8 cellular contexts compared by ENCODE assay signal in genomic region chr1:84479998-84480397, GRCh38. TPM values are rescaled to one million over a fixed set of nuclear protein-coding genes. Genes with fewer than 3 reads are reported as not detected.
DNase-seq lines count a peak whose midpoint lies in the region; ATAC-seq lines count a peak whose summit lies in the region.

No MANE protein-coding gene starts in this region.

- H3K4me3 ChIP-seq in iPS DF 6.9 (ENCODE audit: low read length) = peak overlapping the region; percentile 91; the same call in 1 of the 2 replicates

- H3K36me3 Mint-ChIP-seq in activated CD4-positive, alpha-beta memory T cell treated with anti-CD3 and anti-CD28 coated beads for 36 hours = peaks cover 28% of the 10 kb centered on the region
- H3K36me3 Mint-ChIP-seq in stimulated activated naive B cell treated with anti-CD40 and anti-IgM and Interleukin-4, amounts not matched to agents 10 μg/mL and 1 μg/mL and 100 μg/mL, for 72 hours = peaks cover 25 to 40% of the 10 kb centered on the region in 2 donors

- POLR2A ChIA-PET in activated CD4-positive, alpha-beta memory T cell treated with anti-CD3 and anti-CD28 coated beads for 36 hours (lab: Charles Lee) = interaction anchor here (0.9 to 3.9 kb wide), 5 partner anchors 16 to 126 kb away, joined by 3 to 29 read pairs (median 3); partner anchors contain the start of genes CTBS, GNG5 and SPATA1

- H3K4me3 Mint-ChIP-seq in activated CD4-positive, alpha-beta memory T cell treated with anti-CD3 and anti-CD28 coated beads for 36 hours = peak overlapping the region; percentile 96
- peak overlapping the region; percentile 100 for H3K4me3 Mint-ChIP-seq in stimulated activated naive B cell treated with anti-CD40 and anti-IgM and Interleukin-4, amounts not matched to agents 10 μg/mL and 1 μg/mL and 100 μg/mL, for 72 hours

- intact Hi-C loops in activated CD4-positive, alpha-beta memory T cell treated with anti-CD3 and anti-CD28 coated beads for 36 hours (cut with micrococcal nuclease) = loop anchor here (1.0 to 2.0 kb wide), 7 partner anchors 26 to 1229 kb away; partner anchors contain the start of genes C1orf52, GNG5, PRKACB and SPATA1

- no peaks in the 10 kb centered on the region; the same call in 1 of the 2 replicates for H3K9me3 ChIP-seq in iPS DF 6.9 (ENCODE audit: control insufficient read depth, insufficient read depth, low read length)

- H3K27ac ChIP-seq in iPS DF 6.9 (ENCODE audit: low read length) = no peak overlapping the region
- no peak overlapping the region for H3K27ac ChIP-seq in substantia nigra (ENCODE audit: low read depth, low read length, poor library complexity, severe bottlenecking)

- peaks cover 5% of the 10 kb centered on the region; the same call in 1 of the 2 replicates for H3K27me3 ChIP-seq in iPS DF 6.9 (ENCODE audit: control insufficient read depth, insufficient read depth, low read length)

- peaks cover 7% of the 10 kb centered on the region for H3K9me3 Mint-ChIP-seq in activated CD4-positive, alpha-beta memory T cell treated with anti-CD3 and anti-CD28 coated beads for 36 hours
- peaks cover 13 to 14% of the 10 kb centered on the region in 2 donors for H3K9me3 Mint-ChIP-seq in stimulated activated naive B cell treated with anti-CD40 and anti-IgM and Interleukin-4, amounts not matched to agents 10 μg/mL and 1 μg/mL and 100 μg/mL, for 72 hours

- peaks cover 2% of the 10 kb centered on the region; the same call in 1 of the 2 replicates for H3K4me1 ChIP-seq in iPS DF 6.9 (ENCODE audit: control insufficient read depth, insufficient read depth, low read length)

- no peaks in the 10 kb centered on the region; the same call in 1 of the 2 replicates for H3K36me3 ChIP-seq in iPS DF 6.9 (ENCODE audit: control insufficient read depth, insufficient read depth, low read length)

- DNase-seq in ELR (ENCODE audit: low read depth) (peak; percentile 38), iPS DF 6.9 (ENCODE audit: low read depth, low spot score) (no peak), DMS153 (lab: John Stamatoyannopoulos, UW) (no peak), substantia nigra (lab: John Stamatoyannopoulos, UW) (no peak)
- peak; percentile 34 for DNase-seq in activated CD4-positive, alpha-beta memory T cell treated with anti-CD3 and anti-CD28 coated beads for 36 hours
- DNase-seq in stimulated activated naive B cell treated with anti-CD40 and anti-IgM and Interleukin-4, amounts not matched to agents 10 μg/mL and 1 μg/mL and 100 μg/mL, for 72 hours = no peak

- peak overlapping the region; percentile 96 for H3K27ac Mint-ChIP-seq in activated CD4-positive, alpha-beta memory T cell treated with anti-CD3 and anti-CD28 coated beads for 36 hours
- H3K27ac Mint-ChIP-seq in stimulated activated naive B cell treated with anti-CD40 and anti-IgM and Interleukin-4, amounts not matched to agents 10 μg/mL and 1 μg/mL and 100 μg/mL, for 72 hours = peak overlapping the region; percentile 100

- peak; percentile 21 for ATAC-seq in HG02588 (IDR thresholded peaks at IDR 0.05; ENCODE audit: unreplicated experiment)
- ATAC-seq in stimulated activated naive B cell treated with anti-CD40 and anti-IgM and Interleukin-4, amounts not matched to agents 10 μg/mL and 1 μg/mL and 100 μg/mL, for 72 hours (replicated peaks) = no peak
- no peak for ATAC-seq in HG03175 (IDR thresholded peaks at IDR 0.05; ENCODE audit: unreplicated experiment)

- peaks cover 11% of the 10 kb centered on the region for H3K27me3 Mint-ChIP-seq in activated CD4-positive, alpha-beta memory T cell treated with anti-CD3 and anti-CD28 coated beads for 36 hours
- H3K27me3 Mint-ChIP-seq in stimulated activated naive B cell treated with anti-CD40 and anti-IgM and Interleukin-4, amounts not matched to agents 10 μg/mL and 1 μg/mL and 100 μg/mL, for 72 hours = peaks cover 14 to 15% of the 10 kb centered on the region in 2 donors

- peaks cover 34% of the 10 kb centered on the region for H3K4me1 Mint-ChIP-seq in activated CD4-positive, alpha-beta memory T cell treated with anti-CD3 and anti-CD28 coated beads for 36 hours (ENCODE audit: low read depth)
- peaks cover 23 to 41% of the 10 kb centered on the region in 2 donors for H3K4me1 Mint-ChIP-seq in stimulated activated naive B cell treated with anti-CD40 and anti-IgM and Interleukin-4, amounts not matched to agents 10 μg/mL and 1 μg/mL and 100 μg/mL, for 72 hours

- no CpG with 5 or more reads among the region's 9 CpGs for WGBS in iPS DF 6.9 (ENCODE audit: insufficient coverage, insufficient read length)

- CTCF ChIA-PET in activated CD4-positive, alpha-beta memory T cell treated with anti-CD3 and anti-CD28 coated beads for 36 hours (lab: Charles Lee) = interaction anchor here (0.9 to 5.0 kb wide), 16 partner anchors 23 to 780 kb away, joined by 3 to 27 read pairs (median 6); partner anchors contain the start of genes C1orf52, GNG5, PRKACB and SPATA1

RNA-seq across cellular contexts. Expression of gene RPF1, which starts 0.9 kb away (rescaled TPM):
- 10 to 100 TPM; 55.0 to 56.5 TPM for total RNA-seq in activated CD4-positive, alpha-beta memory T cell treated with anti-CD3 and anti-CD28 coated beads for 36 hours

RNA-seq across cellular contexts. Expression of gene SPATA1, which starts 26.2 kb away (rescaled TPM):
- 1 to 10 TPM; 3.2 to 3.8 TPM for total RNA-seq in activated CD4-positive, alpha-beta memory T cell treated with anti-CD3 and anti-CD28 coated beads for 36 hours

RNA-seq across cellular contexts. Expression of gene GNG5, which starts 26.4 kb away (rescaled TPM):
- total RNA-seq in activated CD4-positive, alpha-beta memory T cell treated with anti-CD3 and anti-CD28 coated beads for 36 hours = 100 to 1,000 TPM; 139 to 143 TPM

Comparison
In these comparisons a context has a peak if more than half of its experiments do, and no peak if none do; other contexts are left out.
1. DNase-seq: peak in ELR (single experiment) and activated CD4-positive, alpha-beta memory T cell treated with anti-CD3 and anti-CD28 coated beads for 36 hours (single experiment); none in iPS DF 6.9 (single experiment), stimulated activated naive B cell treated with anti-CD40 and anti-IgM and Interleukin-4, amounts not matched to agents 10 μg/mL and 1 μg/mL and 100 μg/mL, for 72 hours (single experiment), DMS153 (single experiment) and substantia nigra (0 of 49).